ENCODE assay signal across 8 cellular contexts in the genomic region with DNA sequence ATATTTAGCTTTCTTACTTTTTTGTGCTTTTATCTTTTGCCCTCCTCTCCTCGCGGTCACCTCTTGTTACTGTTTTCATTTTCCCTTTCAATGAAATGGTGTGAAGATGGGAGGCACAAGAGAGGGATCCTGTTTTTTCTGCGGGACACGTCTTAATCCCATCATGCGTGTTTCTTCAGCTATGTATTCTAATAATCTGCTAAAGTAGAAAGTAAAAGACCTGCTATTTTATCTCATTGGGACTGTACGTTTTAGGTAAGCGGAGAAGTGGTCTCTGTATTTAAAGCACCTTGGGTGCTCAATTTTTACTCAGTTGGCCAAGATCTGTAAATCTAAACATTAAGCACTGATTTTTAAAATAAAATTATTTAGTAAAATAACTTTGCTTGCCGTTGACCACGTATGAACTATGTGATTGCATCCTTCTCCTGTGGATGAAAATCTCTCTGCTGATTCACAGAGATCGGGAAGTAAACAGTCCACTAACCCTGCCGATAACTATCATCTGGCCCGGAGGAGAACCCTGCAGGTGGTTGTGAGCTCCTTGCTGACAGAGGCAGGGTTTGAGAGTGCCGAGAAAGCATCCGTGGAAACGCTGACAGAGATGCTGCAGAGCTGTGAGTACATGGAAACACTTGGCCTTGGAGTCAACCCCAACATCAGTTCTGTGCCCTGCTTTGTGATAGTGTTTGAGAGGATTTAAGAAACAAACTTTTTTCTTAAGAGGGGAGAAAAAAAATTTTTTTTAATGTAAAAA. TPM values are rescaled to one million over a fixed set of nuclear protein-coding genes. Genes with fewer than 3 reads are reported as not detected.
DNase-seq lines count a peak whose midpoint lies in the region; ATAC-seq and TF ChIP-seq lines count a peak whose summit lies in the region.

No MANE protein-coding gene starts in this region.

- peaks cover 21% of the 10 kb centered on the region for H3K4me1 Mint-ChIP-seq in Calu3 (ENCODE audit: low read depth, unreplicated experiment)

- no peak for ATAC-seq in HG03432 (IDR thresholded peaks at IDR 0.05; ENCODE audit: unreplicated experiment)

- H3K36me3 ChIP-seq in OCI-LY3 (replicated peaks; ENCODE audit: low read depth, low read length) (peaks cover 21% of the 10 kb centered on the region), ovary (no peaks in the 10 kb centered on the region)

- H2AFZ ChIP-seq in OCI-LY3 (ENCODE audit: low read depth, low read length): peak overlapping the region; percentile 80

- H3K9ac ChIP-seq in OCI-LY3 (ENCODE audit: low read length): peak overlapping the region; percentile 78

- H3K4me3 Mint-ChIP-seq in Calu3 (ENCODE audit: low read depth, unreplicated experiment): peak overlapping the region; percentile 95

- H3K9me3 ChIP-seq in OCI-LY3 (ENCODE audit: insufficient read depth, low read length) (no peaks in the 10 kb centered on the region), ovary (no peaks in the 10 kb centered on the region)

- intact Hi-C loops in Calu3 (cut with micrococcal nuclease; ENCODE audit: unreplicated experiment) (no loop called here), ovary (cut with DNase I) (no loop called here)

- CTCF ChIA-PET in Calu3 (lab: Charles Lee): interaction anchor here (0.6 to 3.7 kb wide), 8 partner anchors 10 to 555 kb away, joined by 3 to 15 read pairs (median 6); partner anchors contain the start of genes C6orf132 and TOMM6

- TF ChIP-seq EP300 in ovary (IDR thresholded peaks at IDR 0.05): no peak

- peak overlapping the region; percentile 93 for H3K27ac Mint-ChIP-seq in Calu3 (ENCODE audit: unreplicated experiment)

- H3K27me3 ChIP-seq in OCI-LY3 (ENCODE audit: low read depth, low read length) (peaks cover 22% of the 10 kb centered on the region), ovary (no peaks in the 10 kb centered on the region)

- H3K79me2 ChIP-seq in OCI-LY3 (ENCODE audit: low read length): peaks cover 10% of the 10 kb centered on the region

- BruUV-seq in Calu3 (replicated peaks; lab: Mats Ljungman, UMichigan): TSS peak; percentile 42

- no peaks in the 10 kb centered on the region for H3K27me3 Mint-ChIP-seq in Calu3 (ENCODE audit: unreplicated experiment)

- WGBS in ovary, 3 donors: 6 to 14% (median 10%) methylated on average over 15 of the region's 15 CpGs

- H3K4me3 ChIP-seq in OCI-LY3 (ENCODE audit: low read length) (peak overlapping the region; percentile 83), epithelial cell of esophagus (ENCODE audit: low read length) (peak overlapping the region; percentile 90), ovary (peak overlapping the region; percentile 73)

- H3K27ac ChIP-seq in OCI-LY3 (ENCODE audit: low read length): peak overlapping the region; percentile 72
- H3K27ac ChIP-seq in ovary: peak overlapping the region in 1 of 2 donors; percentile 90

- H3K4me1 ChIP-seq in OCI-LY3 (ENCODE audit: low read length): peaks cover 30% of the 10 kb centered on the region
- H3K4me1 ChIP-seq in ovary (ENCODE audit: insufficient read depth): peaks cover 7% of the 10 kb centered on the region

- H3K9me3 Mint-ChIP-seq in Calu3 (ENCODE audit: low read depth, unreplicated experiment): no peaks in the 10 kb centered on the region

- H3K4me2 ChIP-seq in OCI-LY3 (ENCODE audit: low read length): peak overlapping the region; percentile 71

- no peaks in the 10 kb centered on the region for H4K20me1 ChIP-seq in OCI-LY3 (ENCODE audit: insufficient read depth, low read length)

- no peak for TF ChIP-seq CTCF in Calu3 (IDR thresholded peaks at IDR 0.05; ENCODE audit: unreplicated experiment)
- TF ChIP-seq CTCF in OCI-LY3 (IDR thresholded peaks at IDR 0.05; ENCODE audit: low read depth, low read length): no peak
- no peak for TF ChIP-seq CTCF in epithelial cell of esophagus (IDR thresholded peaks at IDR 0.05; ENCODE audit: insufficient read depth, low read depth, low read length, missing control alignments)
- peak in 1 of 3 donors; percentile 28 for TF ChIP-seq CTCF in ovary (IDR thresholded peaks at IDR 0.05)

- no peak for TF ChIP-seq POLR2A in ovary (IDR thresholded peaks at IDR 0.05)

- DNase-seq in Calu3: no peak
- DNase-seq in epithelial cell of esophagus (ENCODE audit: low read depth): no peak
- no peak for DNase-seq in ovary
- DNase-seq in CD1c-positive myeloid dendritic cell (ENCODE audit: extremely low spot score): no peak
- no peak for DNase-seq in SKM-1 (lab: John Stamatoyannopoulos, UW; ENCODE audit: unreplicated experiment)
- no peak for DNase-seq in OCI-M2 (lab: John Stamatoyannopoulos, UW; ENCODE audit: unreplicated experiment)

- H3K36me3 Mint-ChIP-seq in Calu3 (ENCODE audit: insufficient read depth, unreplicated experiment): peaks cover 78% of the 10 kb centered on the region

RNA-seq across cellular contexts. Expression of gene TAF8, which starts 0.8 kb away (rescaled TPM):
- 32.6 and 34.0 TPM in 2 replicates for total RNA-seq in Calu3 (2022)
- total RNA-seq in ovary: 10 to 100 TPM in 6 of 7 donors, 1 to 10 TPM in 1; 9.8 to 21.3 (median 18.4) TPM
- 1 to 10 TPM; 9.2 to 9.6 TPM for polyA plus RNA-seq in ovary
